ENCODE assay signal across 20 cellular contexts in the genomic region with DNA sequence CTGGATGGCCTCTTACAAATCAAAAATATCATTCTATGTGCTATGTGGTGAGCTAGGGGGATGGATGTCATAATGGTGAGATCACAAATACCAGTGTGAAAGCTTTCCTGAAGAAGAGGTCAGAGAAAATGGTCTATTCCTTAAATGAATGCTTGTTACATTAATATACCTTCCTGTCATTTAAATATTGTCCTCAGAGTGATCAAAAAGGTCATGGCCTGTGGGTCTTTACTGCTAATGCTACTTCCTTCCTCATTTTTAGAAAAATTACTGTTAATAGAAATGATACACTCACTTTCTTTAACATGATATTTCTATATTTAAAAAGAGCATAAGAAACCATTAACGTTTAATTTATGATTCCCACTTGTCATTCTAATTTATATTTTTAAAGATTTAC. TPM values are rescaled to one million over a fixed set of nuclear protein-coding genes. Genes with fewer than 3 reads are reported as not detected.
DNase-seq lines count a peak whose midpoint lies in the region; ATAC-seq, FAIRE-seq and TF ChIP-seq lines count a peak whose summit lies in the region.
"Had no signal": no experiment of that assay in that cellular context is flagged by ENCODE, and none has a peak within 500 bp of the region (broad histone marks: within the 10 kb centered on the region; RNA-seq: fewer than 3 reads in every experiment).

No MANE protein-coding gene starts in this region.

- no peaks in the 10 kb centered on the region for H3K36me3 Mint-ChIP-seq in stimulated activated memory B cell treated with anti-CD40 and anti-IgM and Interleukin-4, amounts not matched to agents 10 μg/mL and 1 μg/mL and 100 μg/mL, for 72 hours
- H3K36me3 Mint-ChIP-seq: CD4-positive, CD25-positive, alpha-beta regulatory T cell had no signal

- H3K9me3 ChIP-seq in DOHH2 (ENCODE audit: control insufficient read depth, insufficient read depth, low read length) (no peaks in the 10 kb centered on the region), endothelial cell of umbilical vein (replicated peaks; ENCODE audit: control insufficient read depth, insufficient read depth, low read length) (no peaks in the 10 kb centered on the region)
- H3K9me3 ChIP-seq: A549, Caco-2 had no signal

- H2AFZ ChIP-seq in endothelial cell of umbilical vein (ENCODE audit: low read depth, low read length): no peak overlapping the region

- no peak overlapping the region for H3K27ac ChIP-seq in DOHH2 (ENCODE audit: low read depth, low read length)
- H3K27ac ChIP-seq in endothelial cell of umbilical vein (ENCODE audit: insufficient read depth, low read depth, low read length): no peak overlapping the region
- H3K27ac ChIP-seq: A549, SK-N-MC had no signal

- no peaks in the 10 kb centered on the region for H3K9me1 ChIP-seq in endothelial cell of umbilical vein (replicated peaks; ENCODE audit: control insufficient read depth, extremely low read depth, insufficient read depth, low read length)

- H3K27me3 Mint-ChIP-seq in stimulated activated memory B cell treated with anti-CD40 and anti-IgM and Interleukin-4, amounts not matched to agents 10 μg/mL and 1 μg/mL and 100 μg/mL, for 72 hours: no peaks in the 10 kb centered on the region
- H3K27me3 Mint-ChIP-seq: CD4-positive, CD25-positive, alpha-beta regulatory T cell had no signal

- peaks cover 8% of the 10 kb centered on the region; the same call in 1 of the 2 replicates for H4K20me1 ChIP-seq in DOHH2 (ENCODE audit: control insufficient read depth, insufficient read depth, low read depth, low read length)
- no peaks in the 10 kb centered on the region for H4K20me1 ChIP-seq in endothelial cell of umbilical vein (replicated peaks; ENCODE audit: control insufficient read depth, extremely low read depth, insufficient read depth, low read length)

- H3K79me2 ChIP-seq in DOHH2 (ENCODE audit: control insufficient read depth, low read length) (no peaks in the 10 kb centered on the region), endothelial cell of umbilical vein (ENCODE audit: control insufficient read depth, insufficient read depth, low read length) (no peaks in the 10 kb centered on the region)

- TF ChIP-seq POLR2A in endothelial cell of umbilical vein (IDR thresholded peaks at IDR 0.05; ENCODE audit: low read depth, low read length): no peak

- peaks cover 19% of the 10 kb centered on the region for H3K4me1 ChIP-seq in DOHH2 (ENCODE audit: control insufficient read depth, low read length)
- peaks cover 11% of the 10 kb centered on the region for H3K4me1 ChIP-seq in endothelial cell of umbilical vein (ENCODE audit: control insufficient read depth, extremely low read depth, insufficient read depth, low read length)
- H3K4me1 ChIP-seq: A549, Caco-2 had no signal

- intact Hi-C loops in endothelial cell of umbilical vein (cut with micrococcal nuclease): no loop called here

- peak; percentile 39 for ATAC-seq in stimulated activated memory B cell treated with anti-CD40 and anti-IgM and Interleukin-4, amounts not matched to agents 10 μg/mL and 1 μg/mL and 100 μg/mL, for 72 hours
- no peak for ATAC-seq in esophagus mucosa
- ATAC-seq: A549, Right ventricle myocardium inferior had no signal

- H3K4me3 ChIP-seq in DOHH2 (ENCODE audit: low read length) (0 out of 2 replicates have a peak overlapping the region, but pooled peaks have one; percentile 1), endothelial cell of umbilical vein (replicated peaks in 1 of 3; ENCODE audit: insufficient read depth in 1 of 3, low read depth in 1 of 3, low read length in 3 of 3) (no peak overlapping the region)
- H3K4me3 ChIP-seq: A549, SK-N-MC had no signal

- peaks cover 3% of the 10 kb centered on the region for H3K9me3 Mint-ChIP-seq in stimulated activated memory B cell treated with anti-CD40 and anti-IgM and Interleukin-4, amounts not matched to agents 10 μg/mL and 1 μg/mL and 100 μg/mL, for 72 hours

- dilution Hi-C loops in endothelial cell of umbilical vein (cut with MboI; ENCODE audit: extremely low pct_ligation_motif_present, low sequenced_read_pairs): no loop called here

- DNase-seq in NCI-H69 (lab: John Stamatoyannopoulos, UW) (peak; percentile 13), endothelial cell of umbilical vein (ENCODE audit: low read depth, low spot score) (peak; percentile 11), RKO (ENCODE audit: low spot score) (no peak), NCI-H2081 (lab: John Stamatoyannopoulos, UW) (no peak)
- DNase-seq in activated effector memory CD4-positive, alpha-beta T cell treated with Interleukin-2 at 50 U/mL for 16 hours: no peak
- DNase-seq: Caco-2; CD4-positive, CD25-positive, alpha-beta regulatory T cell; DMS153; H7; NCI-H1417; NCI-H187 treated with DMSO at 0.1 percent for 48 hours; NCI-H2171; NCI-H82 had no signal

- H3K4me1 Mint-ChIP-seq in stimulated activated memory B cell treated with anti-CD40 and anti-IgM and Interleukin-4, amounts not matched to agents 10 μg/mL and 1 μg/mL and 100 μg/mL, for 72 hours: peaks cover 6% of the 10 kb centered on the region

- CTCF ChIA-PET in endothelial cell of umbilical vein (lab: Charles Lee): interaction anchor here (0.8 to 1.4 kb wide), 4 partner anchors 9 to 18 kb away, joined by 3 to 6 read pairs (median 4); a partner anchor contains a TSS

- H3F3A ChIP-seq in DOHH2 (ENCODE audit: control insufficient read depth, insufficient read depth): no peaks in the 10 kb centered on the region

- POLR2A ChIA-PET in endothelial cell of umbilical vein (lab: Charles Lee): no interaction called here

- no peaks in the 10 kb centered on the region for H3K36me3 ChIP-seq in DOHH2 (ENCODE audit: control insufficient read depth, low read length)
- H3K36me3 ChIP-seq in endothelial cell of umbilical vein (ENCODE audit: control insufficient read depth in 2 of 2, extremely low read depth in 1 of 2, insufficient read depth in 2 of 2, low read length in 2 of 2): no peaks in the 10 kb centered on the region

- no peak for FAIRE-seq in endothelial cell of umbilical vein (lab: Jason Lieb, UNC)
- FAIRE-seq: A549 had no signal

- H3K4me2 ChIP-seq in DOHH2 (ENCODE audit: low read length): peak overlapping the region; percentile 41
- H3K4me2 ChIP-seq in endothelial cell of umbilical vein (ENCODE audit: insufficient read depth, low read length): peak overlapping the region; percentile 72
- H3K4me2 ChIP-seq: A549 had no signal

- H3K9me2 ChIP-seq in DOHH2 (replicated peaks; ENCODE audit: control insufficient read depth, low read length): no peaks in the 10 kb centered on the region

- no peaks in the 10 kb centered on the region for H3K27me3 ChIP-seq in DOHH2 (ENCODE audit: control insufficient read depth, low read length)
- no peaks in the 10 kb centered on the region for H3K27me3 ChIP-seq in endothelial cell of umbilical vein (ENCODE audit: control insufficient read depth in 2 of 2, insufficient read depth in 2 of 2, low read length in 2 of 2)

- H3K27ac Mint-ChIP-seq in stimulated activated memory B cell treated with anti-CD40 and anti-IgM and Interleukin-4, amounts not matched to agents 10 μg/mL and 1 μg/mL and 100 μg/mL, for 72 hours: no peak overlapping the region
- H3K27ac Mint-ChIP-seq: CD4-positive, CD25-positive, alpha-beta regulatory T cell had no signal

- no peak overlapping the region for H3K4me3 Mint-ChIP-seq in stimulated activated memory B cell treated with anti-CD40 and anti-IgM and Interleukin-4, amounts not matched to agents 10 μg/mL and 1 μg/mL and 100 μg/mL, for 72 hours
- H3K4me3 Mint-ChIP-seq: CD4-positive, CD25-positive, alpha-beta regulatory T cell had no signal

- no TSS peak for BruUV-seq in endothelial cell of umbilical vein (replicated peaks; lab: Mats Ljungman, UMichigan)

- no peak for TF ChIP-seq CTCF in DOHH2 (IDR thresholded peaks at IDR 0.05; ENCODE audit: low read depth, low read length, poor library complexity, severe bottlenecking)
- no peak for TF ChIP-seq CTCF in endothelial cell of umbilical vein (IDR thresholded peaks at IDR 0.05; ENCODE audit: extremely low read depth in 1 of 2, insufficient read depth in 1 of 2, low read depth in 1 of 2, low read length in 2 of 2)

- H3K9ac ChIP-seq in endothelial cell of umbilical vein (replicated peaks; ENCODE audit: extremely low read depth, insufficient read depth, low read length): no peak overlapping the region

TF ChIP-seq in endothelial cell of umbilical vein, 7 proteins besides CTCF, POLR2A, EP300 and RAD21:
- TF ChIP-seq MYC (IDR thresholded peaks at IDR 0.05; ENCODE audit: low read depth, low read length) (no peak), FOS (IDR thresholded peaks at IDR 0.05; ENCODE audit: borderline replicate concordance, insufficient read depth, low read length) (no peak), EZH2 (IDR thresholded peaks at IDR 0.05; ENCODE audit: borderline replicate concordance, low read depth, low read length, severe bottlenecking) (no peak), JUN (IDR thresholded peaks at IDR 0.05; ENCODE audit: borderline replicate concordance, insufficient read depth, insufficient read length, low read depth) (no peak), POLR2AphosphoS5 (IDR thresholded peaks at IDR 0.05; ENCODE audit: insufficient read depth, low read depth, low read length) (no peak), GATA2 (IDR thresholded peaks at IDR 0.05; ENCODE audit: insufficient read depth, insufficient read length, low read depth, low read length) (no peak)
- TF ChIP-seq, protein P1, sequence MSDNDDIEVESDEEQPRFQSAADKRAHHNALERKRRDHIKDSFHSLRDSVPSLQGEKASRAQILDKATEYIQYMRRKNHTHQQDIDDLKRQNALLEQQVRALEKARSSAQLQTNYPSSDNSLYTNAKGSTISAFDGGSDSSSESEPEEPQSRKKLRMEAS (IDR thresholded peaks at IDR 0.05; ENCODE audit: insufficient read depth, insufficient read length): no peak

RNA-seq across cellular contexts. Expression of a gene that starts 9.7 kb away (rescaled TPM):
- total RNA-seq in endothelial cell of umbilical vein (not detected in 2 replicates), esophagus mucosa (0.40 TPM)
- not detected in 2 replicates for polyA plus RNA-seq in endothelial cell of umbilical vein
- polyA plus RNA-seq in endothelial cell of umbilical vein (2011; cell fraction: cytosol; rRNA removed): not detected in 2 replicates
- polyA plus RNA-seq in endothelial cell of umbilical vein (2011; cell fraction: nucleus; rRNA removed): not detected in 2 replicates
- polyA plus RNA-seq in endothelial cell of umbilical vein (2012): 0.07 and 0.08 TPM in 2 replicates
- polyA minus RNA-seq in endothelial cell of umbilical vein: not detected in 2 replicates
- polyA minus RNA-seq in endothelial cell of umbilical vein (2011; cell fraction: cytosol; rRNA and poly(A)+ RNA removed): not detected
- polyA minus RNA-seq in endothelial cell of umbilical vein (2011; cell fraction: nucleus; rRNA and poly(A)+ RNA removed): not detected in 2 replicates
- total RNA-seq: Caco-2; CD4-positive, CD25-positive, alpha-beta regulatory T cell; H7; NCI-H460 had no signal
- polyA plus RNA-seq: A549 had no signal

RNA-seq across cellular contexts. Expression of a gene that starts 10.2 kb away (rescaled TPM):
- not detected in 2 replicates for total RNA-seq in endothelial cell of umbilical vein
- not detected in 2 replicates for polyA plus RNA-seq in endothelial cell of umbilical vein
- not detected in 2 replicates for polyA plus RNA-seq in endothelial cell of umbilical vein (2011; cell fraction: cytosol; rRNA removed)
- polyA plus RNA-seq in endothelial cell of umbilical vein (2011; cell fraction: nucleus; rRNA removed): not detected in 2 replicates
- polyA plus RNA-seq in endothelial cell of umbilical vein (2012): not detected in 2 replicates
- not detected in 2 replicates for polyA minus RNA-seq in endothelial cell of umbilical vein
- polyA minus RNA-seq in endothelial cell of umbilical vein (2011; cell fraction: cytosol; rRNA and poly(A)+ RNA removed): not detected
- polyA minus RNA-seq in endothelial cell of umbilical vein (2011; cell fraction: nucleus; rRNA and poly(A)+ RNA removed): not detected in 2 replicates
- 0.68 TPM for total RNA-seq in esophagus mucosa
- total RNA-seq: Caco-2, H7, NCI-H460 had no signal
- polyA plus RNA-seq: A549 had no signal

Comparison
In these comparisons a context has a peak if more than half of its experiments do, and no peak if none do; other contexts are left out.
1. DNase-seq: peak in NCI-H69 (single experiment) and endothelial cell of umbilical vein (single experiment); none in RKO (single experiment), activated effector memory CD4-positive, alpha-beta T cell treated with Interleukin-2 at 50 U/mL for 16 hours (single experiment) and NCI-H2081 (0 of 2).